In the genomic region with DNA sequence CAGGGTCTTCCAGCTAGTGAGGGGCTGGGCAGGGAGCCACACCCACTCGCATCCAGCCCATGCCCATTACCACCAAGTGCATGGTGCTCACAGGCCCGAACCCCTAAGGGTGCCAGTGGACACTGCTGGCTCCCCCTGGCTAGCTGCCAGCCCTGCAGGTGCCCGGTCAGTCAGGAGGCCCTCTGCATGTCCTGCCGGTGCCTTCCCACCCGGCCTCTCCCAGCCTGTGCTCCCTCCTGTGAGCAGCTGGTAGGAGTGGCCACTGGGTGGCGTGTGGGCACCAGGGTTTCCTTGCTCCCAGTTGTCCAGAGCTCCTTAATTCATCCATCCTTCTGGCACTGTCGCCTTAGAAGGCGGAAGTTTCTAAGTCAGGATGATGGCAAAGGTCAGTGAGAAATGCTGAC, we compare ENCODE assay signal across 1 cellular context.
TF ChIP-seq lines count a peak whose summit lies in the region.

No MANE protein-coding gene starts in this region.

TF ChIP-seq in H1, 55 proteins besides CTCF, POLR2A, EP300 and RAD21:
- no peak for TF ChIP-seq CBX8 (IDR thresholded peaks at IDR 0.05; ENCODE audit: borderline replicate concordance, low read depth, low read length)
- TF ChIP-seq, protein P1, sequence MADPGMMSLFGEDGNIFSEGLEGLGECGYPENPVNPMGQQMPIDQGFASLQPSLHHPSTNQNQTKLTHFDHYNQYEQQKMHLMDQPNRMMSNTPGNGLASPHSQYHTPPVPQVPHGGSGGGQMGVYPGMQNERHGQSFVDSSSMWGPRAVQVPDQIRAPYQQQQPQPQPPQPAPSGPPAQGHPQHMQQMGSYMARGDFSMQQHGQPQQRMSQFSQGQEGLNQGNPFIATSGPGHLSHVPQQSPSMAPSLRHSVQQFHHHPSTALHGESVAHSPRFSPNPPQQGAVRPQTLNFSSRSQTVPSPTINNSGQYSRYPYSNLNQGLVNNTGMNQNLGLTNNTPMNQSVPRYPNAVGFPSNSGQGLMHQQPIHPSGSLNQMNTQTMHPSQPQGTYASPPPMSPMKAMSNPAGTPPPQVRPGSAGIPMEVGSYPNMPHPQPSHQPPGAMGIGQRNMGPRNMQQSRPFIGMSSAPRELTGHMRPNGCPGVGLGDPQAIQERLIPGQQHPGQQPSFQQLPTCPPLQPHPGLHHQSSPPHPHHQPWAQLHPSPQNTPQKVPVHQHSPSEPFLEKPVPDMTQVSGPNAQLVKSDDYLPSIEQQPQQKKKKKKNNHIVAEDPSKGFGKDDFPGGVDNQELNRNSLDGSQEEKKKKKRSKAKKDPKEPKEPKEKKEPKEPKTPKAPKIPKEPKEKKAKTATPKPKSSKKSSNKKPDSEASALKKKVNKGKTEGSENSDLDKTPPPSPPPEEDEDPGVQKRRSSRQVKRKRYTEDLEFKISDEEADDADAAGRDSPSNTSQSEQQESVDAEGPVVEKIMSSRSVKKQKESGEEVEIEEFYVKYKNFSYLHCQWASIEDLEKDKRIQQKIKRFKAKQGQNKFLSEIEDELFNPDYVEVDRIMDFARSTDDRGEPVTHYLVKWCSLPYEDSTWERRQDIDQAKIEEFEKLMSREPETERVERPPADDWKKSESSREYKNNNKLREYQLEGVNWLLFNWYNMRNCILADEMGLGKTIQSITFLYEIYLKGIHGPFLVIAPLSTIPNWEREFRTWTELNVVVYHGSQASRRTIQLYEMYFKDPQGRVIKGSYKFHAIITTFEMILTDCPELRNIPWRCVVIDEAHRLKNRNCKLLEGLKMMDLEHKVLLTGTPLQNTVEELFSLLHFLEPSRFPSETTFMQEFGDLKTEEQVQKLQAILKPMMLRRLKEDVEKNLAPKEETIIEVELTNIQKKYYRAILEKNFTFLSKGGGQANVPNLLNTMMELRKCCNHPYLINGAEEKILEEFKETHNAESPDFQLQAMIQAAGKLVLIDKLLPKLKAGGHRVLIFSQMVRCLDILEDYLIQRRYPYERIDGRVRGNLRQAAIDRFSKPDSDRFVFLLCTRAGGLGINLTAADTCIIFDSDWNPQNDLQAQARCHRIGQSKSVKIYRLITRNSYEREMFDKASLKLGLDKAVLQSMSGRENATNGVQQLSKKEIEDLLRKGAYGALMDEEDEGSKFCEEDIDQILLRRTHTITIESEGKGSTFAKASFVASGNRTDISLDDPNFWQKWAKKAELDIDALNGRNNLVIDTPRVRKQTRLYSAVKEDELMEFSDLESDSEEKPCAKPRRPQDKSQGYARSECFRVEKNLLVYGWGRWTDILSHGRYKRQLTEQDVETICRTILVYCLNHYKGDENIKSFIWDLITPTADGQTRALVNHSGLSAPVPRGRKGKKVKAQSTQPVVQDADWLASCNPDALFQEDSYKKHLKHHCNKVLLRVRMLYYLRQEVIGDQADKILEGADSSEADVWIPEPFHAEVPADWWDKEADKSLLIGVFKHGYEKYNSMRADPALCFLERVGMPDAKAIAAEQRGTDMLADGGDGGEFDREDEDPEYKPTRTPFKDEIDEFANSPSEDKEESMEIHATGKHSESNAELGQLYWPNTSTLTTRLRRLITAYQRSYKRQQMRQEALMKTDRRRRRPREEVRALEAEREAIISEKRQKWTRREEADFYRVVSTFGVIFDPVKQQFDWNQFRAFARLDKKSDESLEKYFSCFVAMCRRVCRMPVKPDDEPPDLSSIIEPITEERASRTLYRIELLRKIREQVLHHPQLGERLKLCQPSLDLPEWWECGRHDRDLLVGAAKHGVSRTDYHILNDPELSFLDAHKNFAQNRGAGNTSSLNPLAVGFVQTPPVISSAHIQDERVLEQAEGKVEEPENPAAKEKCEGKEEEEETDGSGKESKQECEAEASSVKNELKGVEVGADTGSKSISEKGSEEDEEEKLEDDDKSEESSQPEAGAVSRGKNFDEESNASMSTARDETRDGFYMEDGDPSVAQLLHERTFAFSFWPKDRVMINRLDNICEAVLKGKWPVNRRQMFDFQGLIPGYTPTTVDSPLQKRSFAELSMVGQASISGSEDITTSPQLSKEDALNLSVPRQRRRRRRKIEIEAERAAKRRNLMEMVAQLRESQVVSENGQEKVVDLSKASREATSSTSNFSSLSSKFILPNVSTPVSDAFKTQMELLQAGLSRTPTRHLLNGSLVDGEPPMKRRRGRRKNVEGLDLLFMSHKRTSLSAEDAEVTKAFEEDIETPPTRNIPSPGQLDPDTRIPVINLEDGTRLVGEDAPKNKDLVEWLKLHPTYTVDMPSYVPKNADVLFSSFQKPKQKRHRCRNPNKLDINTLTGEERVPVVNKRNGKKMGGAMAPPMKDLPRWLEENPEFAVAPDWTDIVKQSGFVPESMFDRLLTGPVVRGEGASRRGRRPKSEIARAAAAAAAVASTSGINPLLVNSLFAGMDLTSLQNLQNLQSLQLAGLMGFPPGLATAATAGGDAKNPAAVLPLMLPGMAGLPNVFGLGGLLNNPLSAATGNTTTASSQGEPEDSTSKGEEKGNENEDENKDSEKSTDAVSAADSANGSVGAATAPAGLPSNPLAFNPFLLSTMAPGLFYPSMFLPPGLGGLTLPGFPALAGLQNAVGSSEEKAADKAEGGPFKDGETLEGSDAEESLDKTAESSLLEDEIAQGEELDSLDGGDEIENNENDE (IDR thresholded peaks at IDR 0.05; ENCODE audit: insufficient replicate concordance, low read length), result no peak
- no peak for TF ChIP-seq TEAD4 (IDR thresholded peaks at IDR 0.05; ENCODE audit: low read depth, low read length)
- no peak for TF ChIP-seq PHF8 (conservative IDR thresholded peaks at IDR 0.05; ENCODE audit: low read depth, low read length)
- TF ChIP-seq SP2 (IDR thresholded peaks at IDR 0.05; ENCODE audit: low read length), result no peak
